8 cellular contexts compared by ENCODE assay signal in the genomic region with DNA sequence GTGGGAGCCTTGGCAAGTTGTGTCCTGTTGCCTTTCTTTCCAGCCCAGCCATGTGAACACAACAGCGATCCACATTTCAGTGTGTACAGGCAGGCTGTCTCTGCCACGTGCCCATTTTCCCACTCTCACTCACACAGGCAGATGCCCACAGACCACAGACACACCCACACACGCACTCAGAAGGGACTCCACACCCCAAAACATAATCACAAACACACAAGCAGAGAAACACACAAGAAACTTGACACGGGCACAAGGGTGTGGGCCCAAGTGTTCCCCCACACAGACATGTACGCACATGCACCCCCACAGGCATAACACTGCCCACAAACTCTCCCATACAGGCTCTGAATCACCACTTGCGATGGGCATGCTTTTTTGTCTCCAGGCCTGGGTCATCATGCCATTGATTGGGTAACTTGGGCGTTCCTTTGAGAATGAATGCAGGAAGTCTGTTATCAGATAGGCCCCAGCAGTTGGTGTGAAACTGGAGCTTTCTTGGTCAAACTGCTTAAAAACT.
DNase-seq lines count a peak whose midpoint lies in the region; ATAC-seq and TF ChIP-seq lines count a peak whose summit lies in the region.

No MANE protein-coding gene starts in this region.

- H3K4me3 ChIP-seq in GM23338: no peak overlapping the region

- H3K4me2 ChIP-seq in GM23338: no peak overlapping the region

- TF ChIP-seq CTCF in omental fat pad (IDR thresholded peaks at IDR 0.05) (no peak), GM23338 (conservative IDR thresholded peaks at IDR 0.05; ENCODE audit: low read depth in 2 of 2) (no peak)

- H2AFZ ChIP-seq in GM23338: no peak overlapping the region

- H3F3A ChIP-seq in GM23338 (replicated peaks; ENCODE audit: low read depth): no peaks in the 10 kb centered on the region

- H3K4me1 Mint-ChIP-seq in GM23338: peaks cover 18% of the 10 kb centered on the region; the same call in 2 of the 3 replicates

- H3K9me3 Mint-ChIP-seq in GM23338: no peaks in the 10 kb centered on the region

- H3K27ac Mint-ChIP-seq in GM23338: no peak overlapping the region

- DNase-seq in T-helper 2 cell: peak in 4 of 5 experiments; percentile 3 to 87 (median 56)
- peak; percentile 74 for DNase-seq in central memory CD4-positive, alpha-beta T cell
- no peak for DNase-seq in omental fat pad (ENCODE audit: low spot score)
- DNase-seq in HuH-7.5 (ENCODE audit: low spot score): no peak
- DNase-seq in GM23338 (ENCODE audit: low spot score): no peak

- H3K36me3 ChIP-seq in GM23338 (ENCODE audit: insufficient read depth): no peaks in the 10 kb centered on the region

- H3K27ac ChIP-seq in GM23338 (ENCODE audit: low read depth): no peak overlapping the region

- H3K27me3 Mint-ChIP-seq in GM23338 (ENCODE audit: insufficient read depth, low read depth, poor library complexity): peaks cover 2% of the 10 kb centered on the region

- peak; percentile 53 for ATAC-seq in GM18511 (IDR thresholded peaks at IDR 0.05; ENCODE audit: unreplicated experiment)
- ATAC-seq in HG03066 (IDR thresholded peaks at IDR 0.05; ENCODE audit: low read depth, unreplicated experiment): peak; percentile 37
- ATAC-seq in omental fat pad (ENCODE audit: low FRiP score): peak; percentile 89
- no peak for ATAC-seq in GM23338
- no peak for ATAC-seq in GM21360 (IDR thresholded peaks at IDR 0.05; ENCODE audit: unreplicated experiment)

- H3K4me3 Mint-ChIP-seq in GM23338: no peak overlapping the region

- no peaks in the 10 kb centered on the region for H3K4me1 ChIP-seq in GM23338 (ENCODE audit: insufficient read depth)

- H3K27me3 ChIP-seq in GM23338 (ENCODE audit: insufficient read depth): no peaks in the 10 kb centered on the region

- peaks cover 13% of the 10 kb centered on the region for H3K36me3 Mint-ChIP-seq in GM23338 (ENCODE audit: low read depth)

- H3K9me2 ChIP-seq in GM23338 (ENCODE audit: insufficient read depth): no peaks in the 10 kb centered on the region

- no peaks in the 10 kb centered on the region for H4K20me1 ChIP-seq in GM23338 (replicated peaks; ENCODE audit: insufficient read depth)

- H3K79me2 ChIP-seq in GM23338 (replicated peaks; ENCODE audit: insufficient read depth): peaks cover 18% of the 10 kb centered on the region

TF ChIP-seq in GM23338, 12 proteins besides CTCF, POLR2A, EP300 and RAD21:
- no peak for TF ChIP-seq EZH2 (IDR thresholded peaks at IDR 0.05; ENCODE audit: low read depth, unreplicated experiment)
- TF ChIP-seq EZH2phosphoT487 (IDR thresholded peaks at IDR 0.05; ENCODE audit: unreplicated experiment): no peak
- TF ChIP-seq JUNB (IDR thresholded peaks at IDR 0.05; ENCODE audit: unreplicated experiment): no peak
- no peak for TF ChIP-seq STAT1 (IDR thresholded peaks at IDR 0.05; ENCODE audit: unreplicated experiment)
- TF ChIP-seq ZNF114 (CRISPR knock-in tag; IDR thresholded peaks at IDR 0.05): no peak
- TF ChIP-seq POLR2AphosphoS5 (IDR thresholded peaks at IDR 0.05; ENCODE audit: low read depth): no peak
- TF ChIP-seq CREB1 (CRISPR knock-in tag; IDR thresholded peaks at IDR 0.05; ENCODE audit: low read depth): no peak
- no peak for TF ChIP-seq NANOG (IDR thresholded peaks at IDR 0.05; ENCODE audit: borderline replicate concordance)
- TF ChIP-seq ZNF331 (CRISPR knock-in tag; IDR thresholded peaks at IDR 0.05; ENCODE audit: low read depth): no peak
- TF ChIP-seq, protein P1, sequence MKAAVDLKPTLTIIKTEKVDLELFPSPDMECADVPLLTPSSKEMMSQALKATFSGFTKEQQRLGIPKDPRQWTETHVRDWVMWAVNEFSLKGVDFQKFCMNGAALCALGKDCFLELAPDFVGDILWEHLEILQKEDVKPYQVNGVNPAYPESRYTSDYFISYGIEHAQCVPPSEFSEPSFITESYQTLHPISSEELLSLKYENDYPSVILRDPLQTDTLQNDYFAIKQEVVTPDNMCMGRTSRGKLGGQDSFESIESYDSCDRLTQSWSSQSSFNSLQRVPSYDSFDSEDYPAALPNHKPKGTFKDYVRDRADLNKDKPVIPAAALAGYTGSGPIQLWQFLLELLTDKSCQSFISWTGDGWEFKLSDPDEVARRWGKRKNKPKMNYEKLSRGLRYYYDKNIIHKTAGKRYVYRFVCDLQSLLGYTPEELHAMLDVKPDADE (IDR thresholded peaks at IDR 0.05): no peak
- no peak for TF ChIP-seq REST (IDR thresholded peaks at IDR 0.05; ENCODE audit: unreplicated experiment)
- TF ChIP-seq, protein P2, sequence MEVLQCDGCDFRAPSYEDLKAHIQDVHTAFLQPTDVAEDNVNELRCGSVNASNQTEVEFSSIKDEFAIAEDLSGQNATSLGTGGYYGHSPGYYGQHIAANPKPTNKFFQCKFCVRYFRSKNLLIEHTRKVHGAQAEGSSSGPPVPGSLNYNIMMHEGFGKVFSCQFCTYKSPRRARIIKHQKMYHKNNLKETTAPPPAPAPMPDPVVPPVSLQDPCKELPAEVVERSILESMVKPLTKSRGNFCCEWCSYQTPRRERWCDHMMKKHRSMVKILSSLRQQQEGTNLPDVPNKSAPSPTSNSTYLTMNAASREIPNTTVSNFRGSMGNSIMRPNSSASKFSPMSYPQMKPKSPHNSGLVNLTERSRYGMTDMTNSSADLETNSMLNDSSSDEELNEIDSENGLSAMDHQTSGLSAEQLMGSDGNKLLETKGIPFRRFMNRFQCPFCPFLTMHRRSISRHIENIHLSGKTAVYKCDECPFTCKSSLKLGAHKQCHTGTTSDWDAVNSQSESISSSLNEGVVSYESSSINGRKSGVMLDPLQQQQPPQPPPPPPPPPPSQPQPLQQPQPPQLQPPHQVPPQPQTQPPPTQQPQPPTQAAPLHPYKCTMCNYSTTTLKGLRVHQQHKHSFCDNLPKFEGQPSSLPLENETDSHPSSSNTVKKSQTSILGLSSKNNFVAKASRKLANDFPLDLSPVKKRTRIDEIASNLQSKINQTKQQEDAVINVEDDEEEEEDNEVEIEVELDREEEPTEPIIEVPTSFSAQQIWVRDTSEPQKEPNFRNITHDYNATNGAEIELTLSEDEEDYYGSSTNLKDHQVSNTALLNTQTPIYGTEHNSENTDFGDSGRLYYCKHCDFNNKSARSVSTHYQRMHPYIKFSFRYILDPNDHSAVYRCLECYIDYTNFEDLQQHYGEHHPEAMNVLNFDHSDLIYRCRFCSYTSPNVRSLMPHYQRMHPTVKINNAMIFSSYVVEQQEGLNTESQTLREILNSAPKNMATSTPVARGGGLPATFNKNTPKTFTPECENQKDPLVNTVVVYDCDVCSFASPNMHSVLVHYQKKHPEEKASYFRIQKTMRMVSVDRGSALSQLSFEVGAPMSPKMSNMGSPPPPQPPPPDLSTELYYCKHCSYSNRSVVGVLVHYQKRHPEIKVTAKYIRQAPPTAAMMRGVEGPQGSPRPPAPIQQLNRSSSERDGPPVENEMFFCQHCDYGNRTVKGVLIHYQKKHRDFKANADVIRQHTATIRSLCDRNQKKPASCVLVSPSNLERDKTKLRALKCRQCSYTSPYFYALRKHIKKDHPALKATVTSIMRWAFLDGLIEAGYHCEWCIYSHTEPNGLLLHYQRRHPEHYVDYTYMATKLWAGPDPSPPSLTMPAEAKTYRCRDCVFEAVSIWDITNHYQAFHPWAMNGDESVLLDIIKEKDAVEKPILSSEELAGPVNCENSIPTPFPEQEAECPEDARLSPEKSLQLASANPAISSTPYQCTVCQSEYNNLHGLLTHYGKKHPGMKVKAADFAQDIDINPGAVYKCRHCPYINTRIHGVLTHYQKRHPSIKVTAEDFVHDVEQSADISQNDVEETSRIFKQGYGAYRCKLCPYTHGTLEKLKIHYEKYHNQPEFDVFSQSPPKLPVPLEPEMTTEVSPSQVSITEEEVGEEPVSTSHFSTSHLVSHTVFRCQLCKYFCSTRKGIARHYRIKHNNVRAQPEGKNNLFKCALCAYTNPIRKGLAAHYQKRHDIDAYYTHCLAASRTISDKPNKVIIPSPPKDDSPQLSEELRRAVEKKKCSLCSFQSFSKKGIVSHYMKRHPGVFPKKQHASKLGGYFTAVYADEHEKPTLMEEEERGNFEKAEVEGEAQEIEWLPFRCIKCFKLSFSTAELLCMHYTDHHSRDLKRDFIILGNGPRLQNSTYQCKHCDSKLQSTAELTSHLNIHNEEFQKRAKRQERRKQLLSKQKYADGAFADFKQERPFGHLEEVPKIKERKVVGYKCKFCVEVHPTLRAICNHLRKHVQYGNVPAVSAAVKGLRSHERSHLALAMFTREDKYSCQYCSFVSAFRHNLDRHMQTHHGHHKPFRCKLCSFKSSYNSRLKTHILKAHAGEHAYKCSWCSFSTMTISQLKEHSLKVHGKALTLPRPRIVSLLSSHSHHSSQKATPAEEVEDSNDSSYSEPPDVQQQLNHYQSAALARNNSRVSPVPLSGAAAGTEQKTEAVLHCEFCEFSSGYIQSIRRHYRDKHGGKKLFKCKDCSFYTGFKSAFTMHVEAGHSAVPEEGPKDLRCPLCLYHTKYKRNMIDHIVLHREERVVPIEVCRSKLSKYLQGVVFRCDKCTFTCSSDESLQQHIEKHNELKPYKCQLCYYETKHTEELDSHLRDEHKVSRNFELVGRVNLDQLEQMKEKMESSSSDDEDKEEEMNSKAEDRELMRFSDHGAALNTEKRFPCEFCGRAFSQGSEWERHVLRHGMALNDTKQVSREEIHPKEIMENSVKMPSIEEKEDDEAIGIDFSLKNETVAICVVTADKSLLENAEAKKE (CRISPR knock-in tag; IDR thresholded peaks at IDR 0.05): no peak
TF ChIP-seq in GM23338: peak in this region for 0.

Comparison
In these comparisons a context has a peak if more than half of its experiments do, and no peak if none do; other contexts are left out.
1. ATAC-seq: peak in GM18511 (single experiment), HG03066 (single experiment) and omental fat pad (single experiment); none in GM23338 (single experiment) and GM21360 (single experiment).
2. DNase-seq: peak in T-helper 2 cell (4 of 5) and central memory CD4-positive, alpha-beta T cell (single experiment); none in omental fat pad (single experiment), HuH-7.5 (single experiment) and GM23338 (single experiment).